In genomic region chr18:30039201-30039600, GRCh38 we compare ENCODE assay signal across 1 cellular context.
TF ChIP-seq lines count a peak whose summit lies in the region.

No MANE protein-coding gene starts in this region.

TF ChIP-seq in HEK293, 187 proteins besides CTCF, POLR2A, EP300 and RAD21 (continued from another document):
- no peak for TF ChIP-seq ZNF324 (tag by site-specific recombination; IDR thresholded peaks at IDR 0.05)
